ENCODE assay signal across 8 cellular contexts in genomic region chr19:55600336-55601028, GRCh38. TPM values are rescaled to one million over a fixed set of nuclear protein-coding genes. Genes with fewer than 3 reads are reported as not detected.
DNase-seq lines count a peak whose midpoint lies in the region; ATAC-seq and TF ChIP-seq lines count a peak whose summit lies in the region.

No MANE protein-coding gene starts in this region.

- DNase-seq in DMS79 (lab: John Stamatoyannopoulos, UW) = peak; percentile 89
- DNase-seq in KG1 (lab: John Stamatoyannopoulos, UW) = peak; percentile 85
- peak in 1 of 2 experiments; percentile 13 for DNase-seq in SJSA1 (ENCODE audit: low read depth in 1 of 2, low spot score in 2 of 2)
- peak in 9 of 10 donors; percentile 52 to 89 (median 74) for DNase-seq in dorsolateral prefrontal cortex
- DNase-seq in thoracic aorta (ENCODE audit: low spot score) = no peak
- DNase-seq in dermis blood vessel endothelial cell = no peak

- peak overlapping the region; percentile 74 to 75 for H3K9ac ChIP-seq in mucosa of rectum (ENCODE audit: low read depth in 1 of 2, low read length in 2 of 2)

- H3K27me3 ChIP-seq in SJSA1 (replicated peaks) (no peaks in the 10 kb centered on the region), dorsolateral prefrontal cortex (no peaks in the 10 kb centered on the region), mucosa of rectum (ENCODE audit: control insufficient read depth in 2 of 2, insufficient read depth in 2 of 2, low read length in 2 of 2) (no peaks in the 10 kb centered on the region), thoracic aorta (replicated peaks; ENCODE audit: insufficient read depth) (no peaks in the 10 kb centered on the region)

- H3K27ac ChIP-seq in SJSA1 (no peak overlapping the region), dorsolateral prefrontal cortex (peak overlapping the region; percentile 42 to 100 (median 99)), mucosa of rectum (ENCODE audit: low read depth in 2 of 2, low read length in 2 of 2) (peak overlapping the region; percentile 93 to 98), thoracic aorta (peak overlapping the region; percentile 94 to 98)

- TF ChIP-seq CTCF in dorsolateral prefrontal cortex (IDR thresholded peaks at IDR 0.05 in 54 of 56, conservative IDR thresholded peaks at IDR 0.05 in 2 of 56; ENCODE audit: low read depth in 1 of 56, partially characterized antibody in 56 of 56) (no peak), thoracic aorta (IDR thresholded peaks at IDR 0.05) (no peak)

- intact Hi-C loops in dorsolateral prefrontal cortex (cut with DNase I) = no loop called here

- H3K9me3 ChIP-seq in SJSA1 (replicated peaks) = no peaks in the 10 kb centered on the region
- H3K9me3 ChIP-seq in mucosa of rectum (ENCODE audit: control insufficient read depth in 2 of 2, low read length in 2 of 2) = no peaks in the 10 kb centered on the region
- H3K9me3 ChIP-seq in thoracic aorta = no peaks in the 10 kb centered on the region

- peaks cover 13% of the 10 kb centered on the region for H3K4me1 ChIP-seq in SJSA1 (replicated peaks)
- H3K4me1 ChIP-seq in mucosa of rectum (ENCODE audit: control insufficient read depth in 2 of 2, insufficient read depth in 2 of 2, low read length in 2 of 2) = peaks cover 16 to 17% of the 10 kb centered on the region in 2 donors
- H3K4me1 ChIP-seq in thoracic aorta (ENCODE audit: control insufficient read depth in 1 of 2, low read depth in 2 of 2) = peaks cover 8 to 29% of the 10 kb centered on the region in 2 donors

- peak; percentile 15 for ATAC-seq in GM21423 (IDR thresholded peaks at IDR 0.05; ENCODE audit: unreplicated experiment)
- no peak for ATAC-seq in thoracic aorta (ENCODE audit: insufficient number of reproducible peaks, low FRiP score, low read depth)

- H3K4me3 ChIP-seq in SJSA1 (peak overlapping the region; percentile 64), dorsolateral prefrontal cortex (peak overlapping the region; percentile 61 to 99 (median 89)), mucosa of rectum (ENCODE audit: low read length in 2 of 2) (peak overlapping the region; percentile 77 to 93), thoracic aorta (peak overlapping the region; percentile 97)

- peaks cover 30% of the 10 kb centered on the region for H3K36me3 ChIP-seq in SJSA1
- peaks cover 1 to 9% of the 10 kb centered on the region in 2 donors for H3K36me3 ChIP-seq in mucosa of rectum (ENCODE audit: control insufficient read depth in 2 of 2, insufficient read depth in 2 of 2, low read length in 2 of 2)
- peaks cover 12% of the 10 kb centered on the region for H3K36me3 ChIP-seq in thoracic aorta

RNA-seq across cellular contexts. Expression of gene ZNF524, which starts 0.4 kb away (rescaled TPM):
- 3.8 and 15.5 TPM in 2 replicates for total RNA-seq in SJSA1 (2014; rRNA removed; shearing (Covaris generic))
- total RNA-seq in dorsolateral prefrontal cortex = 10 to 100 TPM in 117 of 120 experiments, 1 to 10 TPM in 3; 8.8 to 22.8 (median 13.8) TPM
- total RNA-seq in thoracic aorta = 10 to 100 TPM; 21.7 to 26.4 TPM
- 12.3 and 14.8 TPM in 2 replicates for total RNA-seq in dermis blood vessel endothelial cell

RNA-seq across cellular contexts. Expression of gene FIZ1, which starts 1.2 kb away (rescaled TPM):
- 2.4 and 5.4 TPM in 2 replicates for total RNA-seq in SJSA1 (2014; rRNA removed; shearing (Covaris generic))
- total RNA-seq in dorsolateral prefrontal cortex = 10 to 100 TPM; 18.3 to 50.0 (median 30.3) TPM
- total RNA-seq in thoracic aorta = 10 to 100 TPM in 1 of 2 donors, 1 to 10 TPM in 1; 9.5 to 17.3 TPM
- total RNA-seq in dermis blood vessel endothelial cell = 3.9 and 4.9 TPM in 2 replicates

RNA-seq across cellular contexts. Expression of gene ZNF865, which starts 5.0 kb away (rescaled TPM):
- total RNA-seq in SJSA1 (2014; rRNA removed; shearing (Covaris generic)) = 0.63 and 1.4 TPM in 2 replicates
- total RNA-seq in dorsolateral prefrontal cortex (10 to 100 TPM; 14.1 to 30.5 (median 19.4) TPM), thoracic aorta (10 to 100 TPM; 11.9 to 14.5 TPM), dermis blood vessel endothelial cell (1.4 and 2.6 TPM in 2 replicates)

RNA-seq across cellular contexts. Expression of gene ZNF579, which starts 19.8 kb away (rescaled TPM):
- 7.2 and 12.7 TPM in 2 replicates for total RNA-seq in SJSA1 (2014; rRNA removed; shearing (Covaris generic))
- total RNA-seq in dorsolateral prefrontal cortex (10 to 100 TPM in 119 of 120 experiments, 1 to 10 TPM in 1; 9.4 to 22.9 (median 15.7) TPM), thoracic aorta (1 to 10 TPM; 2.4 to 3.9 TPM), dermis blood vessel endothelial cell (3.2 and 6.7 TPM in 2 replicates)

RNA-seq across cellular contexts. Expression of gene ZNF784, which starts 23.9 kb away (rescaled TPM):
- total RNA-seq in SJSA1 (2014; rRNA removed; shearing (Covaris generic)) = 4.7 and 10.2 TPM in 2 replicates
- total RNA-seq in dorsolateral prefrontal cortex (1 to 10 TPM; 2.2 to 7.7 (median 4.4) TPM), thoracic aorta (10 to 100 TPM in 1 of 2 donors, 1 to 10 TPM in 1; 8.5 to 13.0 TPM), dermis blood vessel endothelial cell (3.9 and 5.3 TPM in 2 replicates)

Comparison
In these comparisons a context has a peak if more than half of its experiments do, and no peak if none do; other contexts are left out.
1. DNase-seq: peak in DMS79 (single experiment), KG1 (single experiment) and dorsolateral prefrontal cortex (9 of 10); none in thoracic aorta (single experiment) and dermis blood vessel endothelial cell (single experiment).
2. Peak in every context shown above with its lines, with median percentiles within 50 percentile points of each other: H3K4me3 ChIP-seq.